18 cellular contexts compared by ENCODE assay signal in genomic region chr10:4332764-4333473, GRCh38.
DNase-seq lines count a peak whose midpoint lies in the region; ATAC-seq and TF ChIP-seq lines count a peak whose summit lies in the region.
"Had no signal": no experiment of that assay in that cellular context is flagged by ENCODE, and none has a peak within 500 bp of the region (broad histone marks: within the 10 kb centered on the region; RNA-seq: fewer than 3 reads in every experiment).

No MANE protein-coding gene starts in this region.

- H3K4me3 ChIP-seq in gastrocnemius medialis: no peak overlapping the region
- H3K4me3 ChIP-seq: A549, SJSA1 had no signal

- peaks cover 0 to 6% of the 10 kb centered on the region in 2 donors for H3K4me1 ChIP-seq in gastrocnemius medialis
- H3K4me1 ChIP-seq: A549 had no signal

- no peaks in the 10 kb centered on the region for H3K27me3 ChIP-seq in gastrocnemius medialis
- H3K27me3 ChIP-seq: SJSA1 had no signal

- no peaks in the 10 kb centered on the region for H3K4me1 Mint-ChIP-seq in T-helper 17 cell
- no peaks in the 10 kb centered on the region for H3K4me1 Mint-ChIP-seq in stimulated activated naive B cell treated with anti-CD40 and anti-IgM and Interleukin-4, amounts not matched to agents 10 μg/mL and 1 μg/mL and 100 μg/mL, for 72 hours

- H3K36me3 ChIP-seq in gastrocnemius medialis: no peaks in the 10 kb centered on the region
- H3K36me3 ChIP-seq: SJSA1 had no signal

- H3K9me3 ChIP-seq in T-helper 17 cell (ENCODE audit: control insufficient read depth, low read length, poor library complexity, severe bottlenecking) (peaks cover 4% of the 10 kb centered on the region), gastrocnemius medialis (no peaks in the 10 kb centered on the region)
- H3K9me3 ChIP-seq: SJSA1 had no signal

- no peak for DNase-seq in activated CD4-positive, CD25-positive, alpha-beta regulatory T cell (lab: John Stamatoyannopoulos, UW)
- DNase-seq in KG1 (lab: John Stamatoyannopoulos, UW) (peak; percentile 59), T-helper 17 cell (no peak), H4 (ENCODE audit: low spot score) (no peak), substantia nigra (lab: John Stamatoyannopoulos, UW) (no peak), gastrocnemius medialis (no peak)
- DNase-seq in stimulated activated naive B cell treated with anti-CD40 and anti-IgM and Interleukin-4, amounts not matched to agents 10 μg/mL and 1 μg/mL and 100 μg/mL, for 72 hours: no peak
- DNase-seq: CD4-positive, alpha-beta T cell; DND-41; IMR-90; NCI-H1092 treated with DMSO at 0.1 percent for 48 hours; NCI-H1694 treated with DMSO at 0.1 percent for 48 hours; NCI-H2171 treated with DMSO at 0.1 percent for 48 hours; NCI-H774; RPMI8226 had no signal

- H3K27ac Mint-ChIP-seq in T-helper 17 cell: no peak overlapping the region
- H3K27ac Mint-ChIP-seq in stimulated activated naive B cell treated with anti-CD40 and anti-IgM and Interleukin-4, amounts not matched to agents 10 μg/mL and 1 μg/mL and 100 μg/mL, for 72 hours: no peak overlapping the region
- H3K27ac Mint-ChIP-seq: CD4-positive, alpha-beta T cell had no signal

- no peak overlapping the region for H3K4me3 Mint-ChIP-seq in T-helper 17 cell
- H3K4me3 Mint-ChIP-seq in stimulated activated naive B cell treated with anti-CD40 and anti-IgM and Interleukin-4, amounts not matched to agents 10 μg/mL and 1 μg/mL and 100 μg/mL, for 72 hours: no peak overlapping the region
- H3K4me3 Mint-ChIP-seq: CD4-positive, alpha-beta T cell had no signal

- no peaks in the 10 kb centered on the region for H3K36me3 Mint-ChIP-seq in T-helper 17 cell (ENCODE audit: low read depth)
- H3K36me3 Mint-ChIP-seq in stimulated activated naive B cell treated with anti-CD40 and anti-IgM and Interleukin-4, amounts not matched to agents 10 μg/mL and 1 μg/mL and 100 μg/mL, for 72 hours: no peaks in the 10 kb centered on the region

- TF ChIP-seq POLR2A in gastrocnemius medialis (IDR thresholded peaks at IDR 0.05): no peak

- H3K9me3 Mint-ChIP-seq in stimulated activated naive B cell treated with anti-CD40 and anti-IgM and Interleukin-4, amounts not matched to agents 10 μg/mL and 1 μg/mL and 100 μg/mL, for 72 hours: peaks cover 0 to 4% of the 10 kb centered on the region in 2 donors
- H3K9me3 Mint-ChIP-seq: CD4-positive, alpha-beta T cell had no signal

- TF ChIP-seq CTCF in gastrocnemius medialis (IDR thresholded peaks at IDR 0.05 in 4 of 5, conservative IDR thresholded peaks at IDR 0.05 in 1 of 5): no peak

- intact Hi-C loops in gastrocnemius medialis (cut with DNase I; ENCODE audit: low total_unique reads): no loop called here

- H3K27me3 Mint-ChIP-seq in T-helper 17 cell: no peaks in the 10 kb centered on the region
- no peaks in the 10 kb centered on the region for H3K27me3 Mint-ChIP-seq in stimulated activated naive B cell treated with anti-CD40 and anti-IgM and Interleukin-4, amounts not matched to agents 10 μg/mL and 1 μg/mL and 100 μg/mL, for 72 hours
- H3K27me3 Mint-ChIP-seq: CD4-positive, alpha-beta T cell had no signal

- in situ Hi-C loops in gastrocnemius medialis (cut with MboI; ENCODE audit: low sequenced_read_pairs in 4 of 4): loop anchor here in 1 of 4 donors (25.0 kb wide), 1 partner anchor 429 kb away; no protein-coding TSS in a partner anchor

- H3K27ac ChIP-seq in substantia nigra (ENCODE audit: low read depth, low read length, poor library complexity, severe bottlenecking): no peak overlapping the region
- no peak overlapping the region for H3K27ac ChIP-seq in gastrocnemius medialis
- H3K27ac ChIP-seq: A549, SJSA1 had no signal

- ATAC-seq in activated CD4-positive, CD25-positive, alpha-beta regulatory T cell treated with anti-CD3 and anti-CD28 coated beads, Interleukin-2, amount 50 U/mL, for 24 hours: peak; percentile 46 to 64
- ATAC-seq in T-helper 17 cell (peak; percentile 33), gastrocnemius medialis (no peak)
- peak; percentile 52 to 78 for ATAC-seq in stimulated activated naive B cell treated with anti-CD40 and anti-IgM and Interleukin-4, amounts not matched to agents 10 μg/mL and 1 μg/mL and 100 μg/mL, for 72 hours (replicated peaks)
- ATAC-seq: A549 had no signal

Comparison
In these comparisons a context has a peak if more than half of its experiments do, and no peak if none do; other contexts are left out.
1. ATAC-seq: peak in activated CD4-positive, CD25-positive, alpha-beta regulatory T cell treated with anti-CD3 and anti-CD28 coated beads, Interleukin-2, amount 50 U/mL, for 24 hours (2 of 2), T-helper 17 cell (single experiment) and stimulated activated naive B cell treated with anti-CD40 and anti-IgM and Interleukin-4, amounts not matched to agents 10 μg/mL and 1 μg/mL and 100 μg/mL, for 72 hours (2 of 2); none in gastrocnemius medialis (0 of 2).